1 cellular context compared by ENCODE assay signal in the genomic region with DNA sequence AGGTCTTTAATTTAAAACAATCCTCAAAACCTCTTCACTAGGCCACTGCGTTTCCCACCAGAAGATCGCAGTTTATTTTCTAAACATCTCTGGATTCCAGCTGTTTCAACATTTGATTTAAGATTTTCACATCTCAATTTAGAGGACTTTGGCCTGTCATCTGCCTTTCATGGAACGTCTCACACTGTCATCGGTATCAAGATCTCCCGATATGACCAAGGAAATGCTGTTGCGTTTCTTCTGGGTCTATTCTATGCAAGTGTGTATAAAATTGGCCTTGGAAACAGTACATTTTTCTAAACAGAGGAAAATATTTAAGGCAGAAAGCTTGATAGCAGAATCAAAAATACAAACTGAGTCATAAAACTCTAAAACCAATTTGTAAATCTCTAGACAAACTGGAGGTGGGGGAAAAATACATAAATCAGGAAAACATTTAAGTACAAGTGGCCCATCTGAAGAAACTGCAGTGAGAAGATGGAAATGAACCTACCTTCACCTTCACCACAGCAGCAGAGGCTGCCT.
TF ChIP-seq lines count a peak whose summit lies in the region.

No MANE protein-coding gene starts in this region.

TF ChIP-seq in K562, 482 proteins besides CTCF, POLR2A, EP300 and RAD21 (continued from another document):
- TF ChIP-seq, protein P1, sequence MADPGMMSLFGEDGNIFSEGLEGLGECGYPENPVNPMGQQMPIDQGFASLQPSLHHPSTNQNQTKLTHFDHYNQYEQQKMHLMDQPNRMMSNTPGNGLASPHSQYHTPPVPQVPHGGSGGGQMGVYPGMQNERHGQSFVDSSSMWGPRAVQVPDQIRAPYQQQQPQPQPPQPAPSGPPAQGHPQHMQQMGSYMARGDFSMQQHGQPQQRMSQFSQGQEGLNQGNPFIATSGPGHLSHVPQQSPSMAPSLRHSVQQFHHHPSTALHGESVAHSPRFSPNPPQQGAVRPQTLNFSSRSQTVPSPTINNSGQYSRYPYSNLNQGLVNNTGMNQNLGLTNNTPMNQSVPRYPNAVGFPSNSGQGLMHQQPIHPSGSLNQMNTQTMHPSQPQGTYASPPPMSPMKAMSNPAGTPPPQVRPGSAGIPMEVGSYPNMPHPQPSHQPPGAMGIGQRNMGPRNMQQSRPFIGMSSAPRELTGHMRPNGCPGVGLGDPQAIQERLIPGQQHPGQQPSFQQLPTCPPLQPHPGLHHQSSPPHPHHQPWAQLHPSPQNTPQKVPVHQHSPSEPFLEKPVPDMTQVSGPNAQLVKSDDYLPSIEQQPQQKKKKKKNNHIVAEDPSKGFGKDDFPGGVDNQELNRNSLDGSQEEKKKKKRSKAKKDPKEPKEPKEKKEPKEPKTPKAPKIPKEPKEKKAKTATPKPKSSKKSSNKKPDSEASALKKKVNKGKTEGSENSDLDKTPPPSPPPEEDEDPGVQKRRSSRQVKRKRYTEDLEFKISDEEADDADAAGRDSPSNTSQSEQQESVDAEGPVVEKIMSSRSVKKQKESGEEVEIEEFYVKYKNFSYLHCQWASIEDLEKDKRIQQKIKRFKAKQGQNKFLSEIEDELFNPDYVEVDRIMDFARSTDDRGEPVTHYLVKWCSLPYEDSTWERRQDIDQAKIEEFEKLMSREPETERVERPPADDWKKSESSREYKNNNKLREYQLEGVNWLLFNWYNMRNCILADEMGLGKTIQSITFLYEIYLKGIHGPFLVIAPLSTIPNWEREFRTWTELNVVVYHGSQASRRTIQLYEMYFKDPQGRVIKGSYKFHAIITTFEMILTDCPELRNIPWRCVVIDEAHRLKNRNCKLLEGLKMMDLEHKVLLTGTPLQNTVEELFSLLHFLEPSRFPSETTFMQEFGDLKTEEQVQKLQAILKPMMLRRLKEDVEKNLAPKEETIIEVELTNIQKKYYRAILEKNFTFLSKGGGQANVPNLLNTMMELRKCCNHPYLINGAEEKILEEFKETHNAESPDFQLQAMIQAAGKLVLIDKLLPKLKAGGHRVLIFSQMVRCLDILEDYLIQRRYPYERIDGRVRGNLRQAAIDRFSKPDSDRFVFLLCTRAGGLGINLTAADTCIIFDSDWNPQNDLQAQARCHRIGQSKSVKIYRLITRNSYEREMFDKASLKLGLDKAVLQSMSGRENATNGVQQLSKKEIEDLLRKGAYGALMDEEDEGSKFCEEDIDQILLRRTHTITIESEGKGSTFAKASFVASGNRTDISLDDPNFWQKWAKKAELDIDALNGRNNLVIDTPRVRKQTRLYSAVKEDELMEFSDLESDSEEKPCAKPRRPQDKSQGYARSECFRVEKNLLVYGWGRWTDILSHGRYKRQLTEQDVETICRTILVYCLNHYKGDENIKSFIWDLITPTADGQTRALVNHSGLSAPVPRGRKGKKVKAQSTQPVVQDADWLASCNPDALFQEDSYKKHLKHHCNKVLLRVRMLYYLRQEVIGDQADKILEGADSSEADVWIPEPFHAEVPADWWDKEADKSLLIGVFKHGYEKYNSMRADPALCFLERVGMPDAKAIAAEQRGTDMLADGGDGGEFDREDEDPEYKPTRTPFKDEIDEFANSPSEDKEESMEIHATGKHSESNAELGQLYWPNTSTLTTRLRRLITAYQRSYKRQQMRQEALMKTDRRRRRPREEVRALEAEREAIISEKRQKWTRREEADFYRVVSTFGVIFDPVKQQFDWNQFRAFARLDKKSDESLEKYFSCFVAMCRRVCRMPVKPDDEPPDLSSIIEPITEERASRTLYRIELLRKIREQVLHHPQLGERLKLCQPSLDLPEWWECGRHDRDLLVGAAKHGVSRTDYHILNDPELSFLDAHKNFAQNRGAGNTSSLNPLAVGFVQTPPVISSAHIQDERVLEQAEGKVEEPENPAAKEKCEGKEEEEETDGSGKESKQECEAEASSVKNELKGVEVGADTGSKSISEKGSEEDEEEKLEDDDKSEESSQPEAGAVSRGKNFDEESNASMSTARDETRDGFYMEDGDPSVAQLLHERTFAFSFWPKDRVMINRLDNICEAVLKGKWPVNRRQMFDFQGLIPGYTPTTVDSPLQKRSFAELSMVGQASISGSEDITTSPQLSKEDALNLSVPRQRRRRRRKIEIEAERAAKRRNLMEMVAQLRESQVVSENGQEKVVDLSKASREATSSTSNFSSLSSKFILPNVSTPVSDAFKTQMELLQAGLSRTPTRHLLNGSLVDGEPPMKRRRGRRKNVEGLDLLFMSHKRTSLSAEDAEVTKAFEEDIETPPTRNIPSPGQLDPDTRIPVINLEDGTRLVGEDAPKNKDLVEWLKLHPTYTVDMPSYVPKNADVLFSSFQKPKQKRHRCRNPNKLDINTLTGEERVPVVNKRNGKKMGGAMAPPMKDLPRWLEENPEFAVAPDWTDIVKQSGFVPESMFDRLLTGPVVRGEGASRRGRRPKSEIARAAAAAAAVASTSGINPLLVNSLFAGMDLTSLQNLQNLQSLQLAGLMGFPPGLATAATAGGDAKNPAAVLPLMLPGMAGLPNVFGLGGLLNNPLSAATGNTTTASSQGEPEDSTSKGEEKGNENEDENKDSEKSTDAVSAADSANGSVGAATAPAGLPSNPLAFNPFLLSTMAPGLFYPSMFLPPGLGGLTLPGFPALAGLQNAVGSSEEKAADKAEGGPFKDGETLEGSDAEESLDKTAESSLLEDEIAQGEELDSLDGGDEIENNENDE (IDR thresholded peaks at IDR 0.05; ENCODE audit: low read depth, low read length) = no peak
- TF ChIP-seq NELFE (IDR thresholded peaks at IDR 0.05; ENCODE audit: insufficient read depth, insufficient read length) = no peak
- no peak for TF ChIP-seq RBM39 (optimal IDR thresholded peaks at IDR 0.05; ENCODE audit: low read depth, low read length)
- peak; percentile 14; the same call in 1 of the 2 replicates for TF ChIP-seq NFATC3 (IDR thresholded peaks at IDR 0.05)
- TF ChIP-seq, protein P2, sequence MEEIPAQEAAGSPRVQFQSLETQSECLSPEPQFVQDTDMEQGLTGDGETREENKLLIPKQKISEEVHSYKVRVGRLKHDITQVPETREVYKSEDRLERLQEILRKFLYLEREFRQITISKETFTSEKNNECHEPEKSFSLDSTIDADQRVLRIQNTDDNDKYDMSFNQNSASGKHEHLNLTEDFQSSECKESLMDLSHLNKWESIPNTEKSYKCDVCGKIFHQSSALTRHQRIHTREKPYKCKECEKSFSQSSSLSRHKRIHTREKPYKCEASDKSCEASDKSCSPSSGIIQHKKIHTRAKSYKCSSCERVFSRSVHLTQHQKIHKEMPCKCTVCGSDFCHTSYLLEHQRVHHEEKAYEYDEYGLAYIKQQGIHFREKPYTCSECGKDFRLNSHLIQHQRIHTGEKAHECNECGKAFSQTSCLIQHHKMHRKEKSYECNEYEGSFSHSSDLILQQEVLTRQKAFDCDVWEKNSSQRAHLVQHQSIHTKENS (CRISPR knock-in tag; IDR thresholded peaks at IDR 0.05) = no peak
- TF ChIP-seq KLF10 (CRISPR knock-in tag; IDR thresholded peaks at IDR 0.05) = no peak
- TF ChIP-seq PRMT5 (CRISPR knock-in tag; IDR thresholded peaks at IDR 0.05) = no peak
- no peak for TF ChIP-seq NCOR1 (IDR thresholded peaks at IDR 0.05)
- TF ChIP-seq ZNF23 (CRISPR knock-in tag; IDR thresholded peaks at IDR 0.05) = no peak
- TF ChIP-seq, protein P3, sequence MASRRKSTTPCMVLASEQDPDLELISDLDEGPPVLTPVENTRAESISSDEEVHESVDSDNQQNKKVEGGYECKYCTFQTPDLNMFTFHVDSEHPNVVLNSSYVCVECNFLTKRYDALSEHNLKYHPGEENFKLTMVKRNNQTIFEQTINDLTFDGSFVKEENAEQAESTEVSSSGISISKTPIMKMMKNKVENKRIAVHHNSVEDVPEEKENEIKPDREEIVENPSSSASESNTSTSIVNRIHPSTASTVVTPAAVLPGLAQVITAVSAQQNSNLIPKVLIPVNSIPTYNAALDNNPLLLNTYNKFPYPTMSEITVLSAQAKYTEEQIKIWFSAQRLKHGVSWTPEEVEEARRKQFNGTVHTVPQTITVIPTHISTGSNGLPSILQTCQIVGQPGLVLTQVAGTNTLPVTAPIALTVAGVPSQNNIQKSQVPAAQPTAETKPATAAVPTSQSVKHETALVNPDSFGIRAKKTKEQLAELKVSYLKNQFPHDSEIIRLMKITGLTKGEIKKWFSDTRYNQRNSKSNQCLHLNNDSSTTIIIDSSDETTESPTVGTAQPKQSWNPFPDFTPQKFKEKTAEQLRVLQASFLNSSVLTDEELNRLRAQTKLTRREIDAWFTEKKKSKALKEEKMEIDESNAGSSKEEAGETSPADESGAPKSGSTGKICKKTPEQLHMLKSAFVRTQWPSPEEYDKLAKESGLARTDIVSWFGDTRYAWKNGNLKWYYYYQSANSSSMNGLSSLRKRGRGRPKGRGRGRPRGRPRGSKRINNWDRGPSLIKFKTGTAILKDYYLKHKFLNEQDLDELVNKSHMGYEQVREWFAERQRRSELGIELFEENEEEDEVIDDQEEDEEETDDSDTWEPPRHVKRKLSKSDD (conservative IDR thresholded peaks at IDR 0.05; ENCODE audit: low read length) = no peak
- no peak for TF ChIP-seq ZNF644 (tag; IDR thresholded peaks at IDR 0.05; ENCODE audit: low read depth)
- TF ChIP-seq ZFX (CRISPR knock-in tag; IDR thresholded peaks at IDR 0.05) = no peak
- TF ChIP-seq NFRKB (IDR thresholded peaks at IDR 0.05; ENCODE audit: low read depth) = peak; percentile 88; the same call in 1 of the 2 replicates
- no peak for TF ChIP-seq XRCC3 (IDR thresholded peaks at IDR 0.05)
- 0 out of 2 replicates have a peak, but pooled peaks have one; percentile 31 for TF ChIP-seq BRD4 (IDR thresholded peaks at IDR 0.05)
- TF ChIP-seq MCM5 (IDR thresholded peaks at IDR 0.05; ENCODE audit: low read depth) = no peak
- TF ChIP-seq RBM22 (IDR thresholded peaks at IDR 0.05; ENCODE audit: low read depth, low read length, poor library complexity, severe bottlenecking) = no peak
- TF ChIP-seq, protein P4, sequence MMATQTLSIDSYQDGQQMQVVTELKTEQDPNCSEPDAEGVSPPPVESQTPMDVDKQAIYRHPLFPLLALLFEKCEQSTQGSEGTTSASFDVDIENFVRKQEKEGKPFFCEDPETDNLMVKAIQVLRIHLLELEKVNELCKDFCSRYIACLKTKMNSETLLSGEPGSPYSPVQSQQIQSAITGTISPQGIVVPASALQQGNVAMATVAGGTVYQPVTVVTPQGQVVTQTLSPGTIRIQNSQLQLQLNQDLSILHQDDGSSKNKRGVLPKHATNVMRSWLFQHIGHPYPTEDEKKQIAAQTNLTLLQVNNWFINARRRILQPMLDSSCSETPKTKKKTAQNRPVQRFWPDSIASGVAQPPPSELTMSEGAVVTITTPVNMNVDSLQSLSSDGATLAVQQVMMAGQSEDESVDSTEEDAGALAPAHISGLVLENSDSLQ (IDR thresholded peaks at IDR 0.05) = 0 out of 2 replicates have a peak, but pooled peaks have one; percentile 15
- TF ChIP-seq, protein P5, sequence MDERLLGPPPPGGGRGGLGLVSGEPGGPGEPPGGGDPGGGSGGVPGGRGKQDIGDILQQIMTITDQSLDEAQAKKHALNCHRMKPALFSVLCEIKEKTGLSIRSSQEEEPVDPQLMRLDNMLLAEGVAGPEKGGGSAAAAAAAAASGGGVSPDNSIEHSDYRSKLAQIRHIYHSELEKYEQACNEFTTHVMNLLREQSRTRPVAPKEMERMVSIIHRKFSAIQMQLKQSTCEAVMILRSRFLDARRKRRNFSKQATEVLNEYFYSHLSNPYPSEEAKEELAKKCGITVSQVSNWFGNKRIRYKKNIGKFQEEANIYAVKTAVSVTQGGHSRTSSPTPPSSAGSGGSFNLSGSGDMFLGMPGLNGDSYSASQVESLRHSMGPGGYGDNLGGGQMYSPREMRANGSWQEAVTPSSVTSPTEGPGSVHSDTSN (CRISPR knock-in tag; IDR thresholded peaks at IDR 0.05; ENCODE audit: low read depth) = no peak
- TF ChIP-seq, protein P5 (tag; conservative IDR thresholded peaks at IDR 0.05; ENCODE audit: low read depth) = peak; percentile 83
- TF ChIP-seq, protein P6, sequence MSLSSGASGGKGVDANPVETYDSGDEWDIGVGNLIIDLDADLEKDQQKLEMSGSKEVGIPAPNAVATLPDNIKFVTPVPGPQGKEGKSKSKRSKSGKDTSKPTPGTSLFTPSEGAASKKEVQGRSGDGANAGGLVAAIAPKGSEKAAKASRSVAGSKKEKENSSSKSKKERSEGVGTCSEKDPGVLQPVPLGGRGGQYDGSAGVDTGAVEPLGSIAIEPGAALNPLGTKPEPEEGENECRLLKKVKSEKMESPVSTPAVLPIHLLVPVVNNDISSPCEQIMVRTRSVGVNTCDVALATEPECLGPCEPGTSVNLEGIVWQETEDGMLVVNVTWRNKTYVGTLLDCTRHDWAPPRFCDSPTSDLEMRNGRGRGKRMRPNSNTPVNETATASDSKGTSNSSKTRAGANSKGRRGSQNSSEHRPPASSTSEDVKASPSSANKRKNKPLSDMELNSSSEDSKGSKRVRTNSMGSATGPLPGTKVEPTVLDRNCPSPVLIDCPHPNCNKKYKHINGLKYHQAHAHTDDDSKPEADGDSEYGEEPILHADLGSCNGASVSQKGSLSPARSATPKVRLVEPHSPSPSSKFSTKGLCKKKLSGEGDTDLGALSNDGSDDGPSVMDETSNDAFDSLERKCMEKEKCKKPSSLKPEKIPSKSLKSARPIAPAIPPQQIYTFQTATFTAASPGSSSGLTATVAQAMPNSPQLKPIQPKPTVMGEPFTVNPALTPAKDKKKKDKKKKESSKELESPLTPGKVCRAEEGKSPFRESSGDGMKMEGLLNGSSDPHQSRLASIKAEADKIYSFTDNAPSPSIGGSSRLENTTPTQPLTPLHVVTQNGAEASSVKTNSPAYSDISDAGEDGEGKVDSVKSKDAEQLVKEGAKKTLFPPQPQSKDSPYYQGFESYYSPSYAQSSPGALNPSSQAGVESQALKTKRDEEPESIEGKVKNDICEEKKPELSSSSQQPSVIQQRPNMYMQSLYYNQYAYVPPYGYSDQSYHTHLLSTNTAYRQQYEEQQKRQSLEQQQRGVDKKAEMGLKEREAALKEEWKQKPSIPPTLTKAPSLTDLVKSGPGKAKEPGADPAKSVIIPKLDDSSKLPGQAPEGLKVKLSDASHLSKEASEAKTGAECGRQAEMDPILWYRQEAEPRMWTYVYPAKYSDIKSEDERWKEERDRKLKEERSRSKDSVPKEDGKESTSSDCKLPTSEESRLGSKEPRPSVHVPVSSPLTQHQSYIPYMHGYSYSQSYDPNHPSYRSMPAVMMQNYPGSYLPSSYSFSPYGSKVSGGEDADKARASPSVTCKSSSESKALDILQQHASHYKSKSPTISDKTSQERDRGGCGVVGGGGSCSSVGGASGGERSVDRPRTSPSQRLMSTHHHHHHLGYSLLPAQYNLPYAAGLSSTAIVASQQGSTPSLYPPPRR (CRISPR knock-in tag; IDR thresholded peaks at IDR 0.05; ENCODE audit: borderline replicate concordance) = no peak
- no peak for TF ChIP-seq FOXJ2 (tag; IDR thresholded peaks at IDR 0.05)
- TF ChIP-seq POLR2G (IDR thresholded peaks at IDR 0.05; ENCODE audit: low read depth, low read length) = no peak
- TF ChIP-seq PHF8 (IDR thresholded peaks at IDR 0.05; ENCODE audit: borderline replicate concordance, low read length) = no peak
- no peak for TF ChIP-seq POLR3A (IDR thresholded peaks at IDR 0.05; ENCODE audit: borderline replicate concordance, extremely low read depth, insufficient read depth, insufficient read length)
- no peak for TF ChIP-seq CBFB (CRISPR knock-in tag; IDR thresholded peaks at IDR 0.05)
- TF ChIP-seq BHLHE40 (IDR thresholded peaks at IDR 0.05; ENCODE audit: low read length) = no peak
- TF ChIP-seq RB1 (IDR thresholded peaks at IDR 0.05; ENCODE audit: low read depth) = no peak
